In genomic region chr20:3165473-3166337, GRCh38 we compare ENCODE assay signal across 1 cellular context.
TF ChIP-seq lines count a peak whose summit lies in the region.

No MANE protein-coding gene starts in this region.

TF ChIP-seq in IMR-90, 13 proteins besides CTCF, POLR2A, EP300 and RAD21 (continued from another document):
- TF ChIP-seq ELK1 (IDR thresholded peaks at IDR 0.05; ENCODE audit: borderline replicate concordance, low read depth, low read length) (no peak), NFE2L2 (IDR thresholded peaks at IDR 0.05; ENCODE audit: low read depth, low read length) (no peak), MAZ (IDR thresholded peaks at IDR 0.05; ENCODE audit: borderline replicate concordance, low read depth, low read length) (no peak), USF2 (IDR thresholded peaks at IDR 0.05; ENCODE audit: low read depth, low read length) (no peak), MAFK (IDR thresholded peaks at IDR 0.05; ENCODE audit: low read depth, low read length) (no peak), RCOR1 (IDR thresholded peaks at IDR 0.05; ENCODE audit: insufficient replicate concordance, low read length) (no peak), CEBPB (IDR thresholded peaks at IDR 0.05; ENCODE audit: low read depth, low read length) (no peak), MXI1 (IDR thresholded peaks at IDR 0.05; ENCODE audit: borderline replicate concordance, low read depth, low read length) (no peak), SMC3 (IDR thresholded peaks at IDR 0.05; ENCODE audit: low read depth, low read length) (no peak)
TF ChIP-seq in IMR-90: peak in this region for 0.
